Comparison of ENCODE assay signal across 16 cellular contexts in the genomic region with DNA sequence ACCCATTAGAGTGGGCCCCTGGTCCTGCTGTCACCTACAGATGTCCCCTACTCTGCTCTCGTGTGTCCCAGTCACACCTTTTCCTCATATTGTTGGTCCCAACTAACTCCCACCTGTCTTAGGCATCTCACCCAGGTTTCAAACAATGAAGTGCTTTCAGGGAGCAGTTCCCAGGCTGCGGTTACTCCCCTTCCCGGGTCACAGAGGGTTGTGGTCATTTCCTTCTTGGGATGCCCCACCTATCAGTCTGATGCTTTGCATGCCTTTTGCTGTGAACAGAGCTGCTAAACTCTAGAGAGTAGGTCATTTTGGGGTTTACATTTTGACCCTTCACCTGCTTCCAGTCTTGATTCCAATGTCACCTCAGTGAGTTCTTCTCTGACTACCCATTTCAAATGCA.
"Had no signal": no experiment of that assay in that cellular context is flagged by ENCODE, and none has a peak within 500 bp of the region (broad histone marks: within the 10 kb centered on the region; RNA-seq: fewer than 3 reads in every experiment).

No MANE protein-coding gene starts in this region.

- H3K4me3 Mint-ChIP-seq: naive thymus-derived CD4-positive, alpha-beta T cell; nephron progenitor cell had no signal

- H3K27me3 ChIP-seq: left lung, upper lobe of left lung, vagina had no signal

- H3K27ac ChIP-seq: left lung, parathyroid adenoma, prostate gland, upper lobe of left lung, vagina had no signal

- H3K36me3 ChIP-seq: left lung, prostate gland, upper lobe of left lung, vagina had no signal

- ATAC-seq: esophagus mucosa; naive thymus-derived CD4-positive, alpha-beta T cell had no signal

- H3K36me3 Mint-ChIP-seq: naive thymus-derived CD4-positive, alpha-beta T cell had no signal

- H3K9me3 ChIP-seq: left lung, prostate gland, upper lobe of left lung, vagina had no signal

- H3K4me1 ChIP-seq: parathyroid adenoma, prostate gland had no signal

- DNase-seq: cortex of kidney; effector CD8-positive, alpha-beta T cell; islet precursor cell; mesenchymal stem cell; naive thymus-derived CD4-positive, alpha-beta T cell; stimulated activated CD4-positive, alpha-beta T cell treated with anti-CD3 and anti-CD28 coated beads, Interleukin-2, amount 100 ng/mL, for 24 hours; stimulated activated CD4-positive, alpha-beta T cell treated with anti-CD3 and anti-CD28 coated beads, Interleukin-4, amount 100 ng/mL, for 4 hours; stimulated activated naive CD4-positive, alpha-beta T cell; upper lobe of left lung had no signal

- H3K27ac Mint-ChIP-seq: naive thymus-derived CD4-positive, alpha-beta T cell; nephron progenitor cell had no signal

- H3K4me3 ChIP-seq: left lung, lung, prostate gland, upper lobe of left lung, vagina had no signal
